ENCODE assay signal across 8 cellular contexts in the genomic region with DNA sequence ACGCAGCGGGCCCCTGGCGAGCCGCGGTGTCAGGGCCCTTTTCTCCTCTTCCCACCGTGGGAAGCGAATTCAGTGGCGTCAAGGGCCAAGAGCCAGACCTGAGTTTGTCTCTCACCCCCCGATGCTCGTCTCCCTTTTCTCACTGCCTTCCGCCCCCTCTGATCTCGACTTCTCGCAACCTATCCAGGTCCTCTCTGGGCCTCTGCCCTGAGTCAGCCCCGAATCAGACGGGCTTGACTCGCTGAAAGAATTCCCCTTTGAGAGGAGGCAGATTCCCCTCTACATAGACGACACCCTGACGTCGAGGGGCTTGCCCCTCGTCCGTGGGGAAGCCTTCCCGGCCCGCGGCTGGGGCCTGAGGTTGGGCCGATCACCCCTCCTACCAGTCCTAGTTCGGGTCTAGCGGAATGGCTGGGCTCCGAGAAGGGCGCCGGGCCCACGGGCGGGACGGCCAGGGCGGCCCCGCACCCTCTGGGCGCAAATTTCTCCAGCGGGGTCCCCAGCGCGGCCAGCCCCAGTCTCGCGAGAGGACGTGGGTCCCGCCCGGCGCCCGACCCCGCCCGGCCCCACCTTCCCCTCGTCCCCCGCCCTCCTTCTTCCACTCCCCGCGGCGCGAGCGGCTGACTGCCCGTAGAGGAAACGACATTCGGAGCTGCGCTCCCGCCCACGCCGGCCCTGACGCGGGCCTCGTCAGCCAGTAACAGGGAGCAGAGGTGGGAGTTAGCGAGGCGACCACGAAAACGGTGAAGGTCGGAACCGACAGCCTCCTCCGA. TPM values are rescaled to one million over a fixed set of nuclear protein-coding genes. Genes with fewer than 3 reads are reported as not detected.
DNase-seq lines count a peak whose midpoint lies in the region; ATAC-seq and TF ChIP-seq lines count a peak whose summit lies in the region.

A gene with protein sequence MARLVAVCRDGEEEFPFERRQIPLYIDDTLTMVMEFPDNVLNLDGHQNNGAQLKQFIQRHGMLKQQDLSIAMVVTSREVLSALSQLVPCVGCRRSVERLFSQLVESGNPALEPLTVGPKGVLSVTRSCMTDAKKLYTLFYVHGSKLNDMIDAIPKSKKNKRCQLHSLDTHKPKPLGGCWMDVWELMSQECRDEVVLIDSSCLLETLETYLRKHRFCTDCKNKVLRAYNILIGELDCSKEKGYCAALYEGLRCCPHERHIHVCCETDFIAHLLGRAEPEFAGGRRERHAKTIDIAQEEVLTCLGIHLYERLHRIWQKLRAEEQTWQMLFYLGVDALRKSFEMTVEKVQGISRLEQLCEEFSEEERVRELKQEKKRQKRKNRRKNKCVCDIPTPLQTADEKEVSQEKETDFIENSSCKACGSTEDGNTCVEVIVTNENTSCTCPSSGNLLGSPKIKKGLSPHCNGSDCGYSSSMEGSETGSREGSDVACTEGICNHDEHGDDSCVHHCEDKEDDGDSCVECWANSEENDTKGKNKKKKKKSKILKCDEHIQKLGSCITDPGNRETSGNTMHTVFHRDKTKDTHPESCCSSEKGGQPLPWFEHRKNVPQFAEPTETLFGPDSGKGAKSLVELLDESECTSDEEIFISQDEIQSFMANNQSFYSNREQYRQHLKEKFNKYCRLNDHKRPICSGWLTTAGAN (plus strand): TSS at position 600 of the 773 bp plus-strand sequence. CDS start 806 bp downstream, outside the sequence.

- H3K4me1 ChIP-seq in testis: peaks cover 31% of the 10 kb centered on the region

- peak; percentile 96 for DNase-seq in GM10266 (ENCODE audit: extremely low spot score)
- peak; percentile 84 to 95 (median 92) for DNase-seq in NCI-H1417 (lab: John Stamatoyannopoulos, UW)
- DNase-seq in activated naive CD8-positive, alpha-beta T cell treated with anti-CD3 and anti-CD28 coated beads for 36 hours: peak; percentile 95
- peak; percentile 94 for DNase-seq in glutamatergic neuron
- DNase-seq in osteocyte (ENCODE audit: extremely low spot score, unreplicated experiment): peak; percentile 98
- peak; percentile 91 for DNase-seq in testis

- intact Hi-C loops in testis (cut with DNase I; ENCODE audit: low total_unique reads): loop anchor here (10.0 kb wide), 1 partner anchor 50 kb away; a partner anchor contains a TSS

- H3K9me3 ChIP-seq in SU-DHL-6 (ENCODE audit: insufficient read depth, low read length): no peaks in the 10 kb centered on the region
- no peaks in the 10 kb centered on the region for H3K9me3 ChIP-seq in testis

- H3K4me1 Mint-ChIP-seq in activated naive CD8-positive, alpha-beta T cell treated with anti-CD3 and anti-CD28 coated beads for 36 hours: peaks cover 23% of the 10 kb centered on the region
- H3K4me1 Mint-ChIP-seq in glutamatergic neuron (ENCODE audit: low read depth, unreplicated experiment) (peaks cover 6% of the 10 kb centered on the region), osteocyte (ENCODE audit: unreplicated experiment) (peaks cover 43% of the 10 kb centered on the region)

- TF ChIP-seq POLR2A in testis (IDR thresholded peaks at IDR 0.05): no peak

- H3K27ac Mint-ChIP-seq in activated naive CD8-positive, alpha-beta T cell treated with anti-CD3 and anti-CD28 coated beads for 36 hours: peak within 1 kb of the TSS; percentile 96
- H3K27ac Mint-ChIP-seq in glutamatergic neuron (ENCODE audit: unreplicated experiment): peak within 1 kb of the TSS; percentile 97
- H3K27ac Mint-ChIP-seq in osteocyte (ENCODE audit: unreplicated experiment): peak within 1 kb of the TSS; percentile 99

- H2AFZ ChIP-seq in SU-DHL-6 (ENCODE audit: low read depth, low read length, severe bottlenecking): peak within 1 kb of the TSS; percentile 91

- TF ChIP-seq CTCF in GM10266 (IDR thresholded peaks at IDR 0.05; ENCODE audit: control insufficient read depth, insufficient read depth, low read depth, missing control alignments): no peak
- TF ChIP-seq CTCF in SU-DHL-6 (IDR thresholded peaks at IDR 0.05; ENCODE audit: insufficient read depth, low read length, poor library complexity, severe bottlenecking): no peak
- TF ChIP-seq CTCF in glutamatergic neuron (IDR thresholded peaks at IDR 0.05; ENCODE audit: partially characterized antibody, unreplicated experiment): no peak
- TF ChIP-seq CTCF in osteocyte (IDR thresholded peaks at IDR 0.05): no peak
- TF ChIP-seq CTCF in testis (IDR thresholded peaks at IDR 0.05): no peak

- H3K36me3 Mint-ChIP-seq in activated naive CD8-positive, alpha-beta T cell treated with anti-CD3 and anti-CD28 coated beads for 36 hours: peaks cover 30% of the 10 kb centered on the region
- H3K36me3 Mint-ChIP-seq in glutamatergic neuron (ENCODE audit: unreplicated experiment) (no peaks in the 10 kb centered on the region), osteocyte (ENCODE audit: unreplicated experiment) (peaks cover 7% of the 10 kb centered on the region)

- H3K4me2 ChIP-seq in SU-DHL-6 (ENCODE audit: low read depth, low read length, poor library complexity, severe bottlenecking): peak within 1 kb of the TSS; percentile 94

- H3F3A ChIP-seq in SU-DHL-6 (ENCODE audit: insufficient read depth): peaks cover 53% of the 10 kb centered on the region

- H4K20me1 ChIP-seq in SU-DHL-6 (ENCODE audit: low read depth, low read length): peaks cover 9% of the 10 kb centered on the region; the same call in 1 of the 2 replicates

- peaks cover 57% of the 10 kb centered on the region for H3K79me2 ChIP-seq in SU-DHL-6 (ENCODE audit: insufficient read depth, low read length)

- WGBS in testis, 2 donors: 0 to 1% methylated on average over 27 to 64 of the region's 72 CpGs

- peaks cover 11% of the 10 kb centered on the region; the same call in 1 of the 2 replicates for H3K36me3 ChIP-seq in SU-DHL-6 (ENCODE audit: low read length)
- H3K36me3 ChIP-seq in testis (ENCODE audit: low read depth, missing control alignments): no peaks in the 10 kb centered on the region

- no peaks in the 10 kb centered on the region for H3K27me3 Mint-ChIP-seq in activated naive CD8-positive, alpha-beta T cell treated with anti-CD3 and anti-CD28 coated beads for 36 hours
- H3K27me3 Mint-ChIP-seq in glutamatergic neuron (ENCODE audit: unreplicated experiment) (peaks cover 15% of the 10 kb centered on the region), osteocyte (ENCODE audit: unreplicated experiment) (no peaks in the 10 kb centered on the region)

- H3K9me2 ChIP-seq in SU-DHL-6 (replicated peaks; ENCODE audit: insufficient read depth, low read length): no peaks in the 10 kb centered on the region

- ATAC-seq in HG02678 (IDR thresholded peaks at IDR 0.05; ENCODE audit: unreplicated experiment): peak; percentile 53

- H3K4me3 ChIP-seq in SU-DHL-6 (ENCODE audit: insufficient read depth, low read length, poor library complexity, severe bottlenecking) (peak within 1 kb of the TSS; percentile 87), testis (peak within 1 kb of the TSS; percentile 92 to 96)

- peak within 1 kb of the TSS; percentile 92 for H3K27ac ChIP-seq in SU-DHL-6 (ENCODE audit: low read depth, low read length)
- H3K27ac ChIP-seq in testis: peak within 1 kb of the TSS; percentile 97 to 100

- peak within 1 kb of the TSS; percentile 95 for H3K4me3 Mint-ChIP-seq in activated naive CD8-positive, alpha-beta T cell treated with anti-CD3 and anti-CD28 coated beads for 36 hours
- H3K4me3 Mint-ChIP-seq in glutamatergic neuron (ENCODE audit: unreplicated experiment) (peak within 1 kb of the TSS; percentile 98), osteocyte (ENCODE audit: unreplicated experiment) (peak within 1 kb of the TSS; percentile 89)

- peak within 1 kb of the TSS; percentile 99 for H3K9ac ChIP-seq in SU-DHL-6 (ENCODE audit: low read length)

- H3K9me3 Mint-ChIP-seq in activated naive CD8-positive, alpha-beta T cell treated with anti-CD3 and anti-CD28 coated beads for 36 hours: no peaks in the 10 kb centered on the region
- H3K9me3 Mint-ChIP-seq in glutamatergic neuron (ENCODE audit: unreplicated experiment): peaks cover 13% of the 10 kb centered on the region
- H3K9me3 Mint-ChIP-seq in osteocyte (ENCODE audit: unreplicated experiment): no peaks in the 10 kb centered on the region

- H3K27me3 ChIP-seq in SU-DHL-6 (ENCODE audit: low read length) (no peaks in the 10 kb centered on the region), testis (no peaks in the 10 kb centered on the region)

RNA-seq across cellular contexts. Expression of the gene that starts here (rescaled TPM):
- total RNA-seq in activated naive CD8-positive, alpha-beta T cell treated with anti-CD3 and anti-CD28 coated beads for 36 hours: 10 to 100 TPM; 72.8 to 74.6 TPM
- total RNA-seq in glutamatergic neuron (ENCODE audit: unreplicated experiment) (105 TPM), osteocyte (67.7 and 76.1 TPM in 2 replicates), testis (100 to 1,000 TPM; 104 to 118 TPM)
- 144 TPM for polyA plus RNA-seq in testis (ENCODE audit: insufficient read depth, low read depth, low replicate concordance)

Comparison
In these comparisons a context has a peak if more than half of its experiments do, and no peak if none do; other contexts are left out.
1. Peak in every context shown above with its lines: DNase-seq, ATAC-seq, H3K4me3 ChIP-seq and H3K27ac ChIP-seq.